ENCODE assay signal across 1 cellular context in genomic region chr21:36909423-36909822, GRCh38.
TF ChIP-seq lines count a peak whose summit lies in the region.

No MANE protein-coding gene starts in this region.

TF ChIP-seq in WTC11, 78 proteins besides CTCF, POLR2A, EP300 and RAD21 (continued from another document):
- TF ChIP-seq ATF6 (CRISPR knock-in tag; IDR thresholded peaks at IDR 0.05) = no peak
- no peak for TF ChIP-seq GTF2I (CRISPR knock-in tag; conservative IDR thresholded peaks at IDR 0.05)
- TF ChIP-seq AR (CRISPR knock-in tag; IDR thresholded peaks at IDR 0.05) = no peak
- no peak for TF ChIP-seq HMGA2 (CRISPR knock-in tag; IDR thresholded peaks at IDR 0.05)
- no peak for TF ChIP-seq ZMAT4 (CRISPR knock-in tag; IDR thresholded peaks at IDR 0.05)
- no peak for TF ChIP-seq ATF3 (CRISPR knock-in tag; conservative IDR thresholded peaks at IDR 0.05)
- TF ChIP-seq ZNF425 (CRISPR knock-in tag; conservative IDR thresholded peaks at IDR 0.05) = no peak
- no peak for TF ChIP-seq TCF7 (CRISPR knock-in tag; IDR thresholded peaks at IDR 0.05; ENCODE audit: low read depth)
- TF ChIP-seq ZNF532 (CRISPR knock-in tag; IDR thresholded peaks at IDR 0.05; ENCODE audit: borderline replicate concordance) = no peak
- no peak for TF ChIP-seq NFATC4 (CRISPR knock-in tag; IDR thresholded peaks at IDR 0.05)
- no peak for TF ChIP-seq FOXJ3 (CRISPR knock-in tag; IDR thresholded peaks at IDR 0.05; ENCODE audit: borderline replicate concordance)
- TF ChIP-seq GRHL2 (CRISPR knock-in tag; IDR thresholded peaks at IDR 0.05; ENCODE audit: insufficient replicate concordance, severe bottlenecking) = no peak
- no peak for TF ChIP-seq TEAD4 (CRISPR knock-in tag; IDR thresholded peaks at IDR 0.05)
